Comparison of ENCODE assay signal across 8 cellular contexts in the genomic region with DNA sequence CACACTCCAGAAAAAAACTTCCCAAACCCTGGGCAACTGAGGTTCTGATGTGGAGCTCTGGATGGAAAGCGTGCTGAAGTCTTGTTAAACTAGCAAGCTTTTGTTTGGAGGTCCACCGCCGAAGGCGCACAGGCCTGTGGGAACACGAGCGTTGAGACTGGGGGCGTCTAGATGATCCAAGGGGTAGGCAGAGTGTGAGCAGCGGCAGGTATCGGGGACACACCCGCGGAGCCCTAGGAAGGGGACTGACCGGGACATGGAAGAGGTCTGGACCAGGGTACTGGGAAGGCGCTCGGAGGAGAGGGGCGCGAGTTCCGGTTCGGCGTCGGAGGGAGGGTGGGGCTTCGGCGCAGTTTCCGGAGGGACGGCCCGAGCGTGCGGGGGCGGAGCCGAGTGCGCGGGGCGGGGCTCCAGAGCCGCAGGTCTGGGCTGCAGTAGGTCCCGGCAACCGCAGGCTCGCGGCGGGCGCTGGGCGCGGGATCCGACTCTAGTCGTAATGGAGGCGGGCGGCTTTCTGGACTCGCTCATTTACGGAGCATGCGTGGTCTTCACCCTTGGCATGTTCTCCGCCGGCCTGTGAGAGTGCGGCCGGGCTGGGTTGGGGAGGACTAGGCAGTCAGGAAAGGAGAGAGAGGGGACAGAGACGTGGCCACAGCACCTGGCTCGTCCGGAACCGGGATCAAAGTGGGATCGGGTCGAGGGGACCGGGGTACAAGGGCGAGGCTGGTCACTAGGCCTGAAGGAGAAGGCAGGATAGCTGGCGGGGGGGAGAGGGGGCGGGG. TPM values are rescaled to one million over a fixed set of nuclear protein-coding genes. Genes with fewer than 3 reads are reported as not detected.
DNase-seq lines count a peak whose midpoint lies in the region; ATAC-seq and FAIRE-seq lines count a peak whose summit lies in the region.

A gene with protein sequence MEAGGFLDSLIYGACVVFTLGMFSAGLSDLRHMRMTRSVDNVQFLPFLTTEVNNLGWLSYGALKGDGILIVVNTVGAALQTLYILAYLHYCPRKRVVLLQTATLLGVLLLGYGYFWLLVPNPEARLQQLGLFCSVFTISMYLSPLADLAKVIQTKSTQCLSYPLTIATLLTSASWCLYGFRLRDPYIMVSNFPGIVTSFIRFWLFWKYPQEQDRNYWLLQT (plus strand): TSS at position 437 of the 782 bp plus-strand sequence. CDS start 60 bp downstream, at position 497.

- H3K27me3 ChIP-seq in effector memory CD4-positive, alpha-beta T cell (replicated peaks; ENCODE audit: control insufficient read depth, insufficient read depth, low read length, poor library complexity, severe bottlenecking), result no peaks in the 10 kb centered on the region
- peaks cover 0 to 8% of the 10 kb centered on the region in 2 experiments for H3K27me3 ChIP-seq in mesenchymal stem cell (ENCODE audit: control insufficient read depth in 1 of 2, insufficient read depth in 1 of 2, low read length in 2 of 2)

- H3K79me1 ChIP-seq in mesenchymal stem cell (replicated peaks; ENCODE audit: low read length, poor library complexity, severe bottlenecking), result peaks cover 12% of the 10 kb centered on the region

- peak; percentile 97 for DNase-seq in COLO668 (lab: John Stamatoyannopoulos, UW; ENCODE audit: unreplicated experiment)
- peak; percentile 73 for DNase-seq in HTR-8/SVneo (ENCODE audit: insufficient read length, low spot score)
- peak; percentile 80 for DNase-seq in NOMO-1 treated with DMSO at 0.1 percent for 48 hours (lab: John Stamatoyannopoulos, UW; ENCODE audit: unreplicated experiment)
- peak; percentile 85 to 92 (median 90) for DNase-seq in effector memory CD4-positive, alpha-beta T cell
- peak; percentile 97 for DNase-seq in mesenchymal stem cell
- DNase-seq in stimulated activated CD8-positive, alpha-beta memory T cell treated with anti-CD3 and anti-CD28 coated beads, Interleukin-12 subunit alpha, Interleukin-12 subunit beta, amount 100 ng/mL, for 24 hours (ENCODE audit: extremely low read depth), result peak; percentile 80

- under 1% methylated on average over 43 of the region's 62 CpGs for WGBS in mesenchymal stem cell

- POLR2A ChIA-PET in activated CD8-positive, alpha-beta memory T cell treated with anti-CD3 and anti-CD28 coated beads for 36 hours (lab: Charles Lee), result interaction anchor here (0.7 to 1.2 kb wide), 3 partner anchors 38 to 84 kb away, joined by 3 to 5 read pairs (median 4); a partner anchor contains a TSS

- peak within 1 kb of the TSS; percentile 79 for H4K8ac ChIP-seq in mesenchymal stem cell (ENCODE audit: low read length)

- no peak for FAIRE-seq in HTR-8/SVneo (lab: Jason Lieb, UNC)

- H2BK120ac ChIP-seq in mesenchymal stem cell (ENCODE audit: low read depth, low read length), result peak within 1 kb of the TSS; percentile 84

- H3K18ac ChIP-seq in mesenchymal stem cell (ENCODE audit: low read depth in 1 of 2, low read length in 2 of 2), result peak within 1 kb of the TSS; percentile 95 to 96

- peak within 1 kb of the TSS; percentile 19 for H2BK5ac ChIP-seq in mesenchymal stem cell (ENCODE audit: low read depth, low read length, poor library complexity, severe bottlenecking)

- H2BK12ac ChIP-seq in mesenchymal stem cell (ENCODE audit: low read length in 2 of 2), result peak within 1 kb of the TSS; percentile 28 to 42

- H3K14ac ChIP-seq in mesenchymal stem cell (ENCODE audit: low read length in 2 of 2), result peak within 1 kb of the TSS in 1 of 2 experiments; percentile 89

- H3K4ac ChIP-seq in mesenchymal stem cell (ENCODE audit: low read depth in 1 of 2, low read length in 2 of 2), result peak within 1 kb of the TSS; percentile 66 to 94

- H3K36me3 ChIP-seq in effector memory CD4-positive, alpha-beta T cell (ENCODE audit: control insufficient read depth, insufficient read depth, low read length), result no peaks in the 10 kb centered on the region
- peaks cover 15 to 26% of the 10 kb centered on the region in 2 experiments for H3K36me3 ChIP-seq in mesenchymal stem cell (ENCODE audit: control insufficient read depth in 1 of 2, insufficient read depth in 2 of 2, low read depth in 1 of 2, low read length in 2 of 2)

- H3K4me1 ChIP-seq in effector memory CD4-positive, alpha-beta T cell (ENCODE audit: control insufficient read depth, insufficient read depth, low read length, poor library complexity, severe bottlenecking), result peaks cover 28% of the 10 kb centered on the region
- H3K4me1 ChIP-seq in mesenchymal stem cell (ENCODE audit: control insufficient read depth, insufficient read depth, low read depth, low read length), result peaks cover 26% of the 10 kb centered on the region

- no peaks in the 10 kb centered on the region for H3K9me3 ChIP-seq in effector memory CD4-positive, alpha-beta T cell (ENCODE audit: control insufficient read depth, low read length)
- no peaks in the 10 kb centered on the region for H3K9me3 ChIP-seq in mesenchymal stem cell (ENCODE audit: control insufficient read depth, low read length)

- H3K27ac ChIP-seq in effector memory CD4-positive, alpha-beta T cell (ENCODE audit: insufficient read depth, low read length, poor library complexity, severe bottlenecking), result peak within 1 kb of the TSS; percentile 99
- H3K27ac ChIP-seq in mesenchymal stem cell (ENCODE audit: low read length, poor library complexity, severe bottlenecking), result peak within 1 kb of the TSS; percentile 99

- peak; percentile 60 for ATAC-seq in GM21367 (IDR thresholded peaks at IDR 0.05; ENCODE audit: unreplicated experiment)

- peak within 1 kb of the TSS; percentile 77 for H2BK15ac ChIP-seq in mesenchymal stem cell (ENCODE audit: low read depth, poor library complexity, severe bottlenecking)

- peak within 1 kb of the TSS; percentile 85 for H4K91ac ChIP-seq in mesenchymal stem cell (ENCODE audit: low read length)

- peak within 1 kb of the TSS; percentile 98 for H3K9ac ChIP-seq in mesenchymal stem cell (ENCODE audit: low read length)

- H3K23ac ChIP-seq in mesenchymal stem cell (ENCODE audit: low read length in 2 of 2), result peak within 1 kb of the TSS in 1 of 2 experiments; percentile 93

- H2AFZ ChIP-seq in mesenchymal stem cell (ENCODE audit: low read depth, low read length), result peak within 1 kb of the TSS; percentile 98

- H3K4me2 ChIP-seq in mesenchymal stem cell (ENCODE audit: low read length, poor library complexity, severe bottlenecking), result peak within 1 kb of the TSS; percentile 81

- peak within 1 kb of the TSS; percentile 89 for H3K4me3 ChIP-seq in effector memory CD4-positive, alpha-beta T cell (ENCODE audit: insufficient read depth, low read depth, low read length, poor library complexity, severe bottlenecking)
- H3K4me3 ChIP-seq in mesenchymal stem cell (ENCODE audit: insufficient read depth in 1 of 2, low read depth in 1 of 2, low read length in 2 of 2), result peak within 1 kb of the TSS; percentile 66 to 95

- CTCF ChIA-PET in activated CD8-positive, alpha-beta memory T cell treated with anti-CD3 and anti-CD28 coated beads for 36 hours (lab: Charles Lee), result interaction anchor here (1.0 to 4.0 kb wide), 6 partner anchors 32 to 58 kb away, joined by 5 to 16 read pairs (median 8); a partner anchor contains a TSS

- H2AK5ac ChIP-seq in mesenchymal stem cell (ENCODE audit: low read length, severe bottlenecking), result peak within 1 kb of the TSS; percentile 78

RNA-seq across cellular contexts. Expression of the gene that starts here (rescaled TPM):
- total RNA-seq in activated CD8-positive, alpha-beta memory T cell treated with anti-CD3 and anti-CD28 coated beads for 36 hours, result 10 to 100 TPM; 54.3 to 56.8 TPM
- 41.0 TPM for polyA plus RNA-seq in mesenchymal stem cell (2013, experiment 1 of 2)
- polyA plus RNA-seq in mesenchymal stem cell (2013, experiment 2 of 2), result 42.4 TPM

Comparison
In these comparisons a context has a peak if more than half of its experiments do, and no peak if none do; other contexts are left out.
1. Peak in every context shown above with its lines: DNase-seq, ATAC-seq, H3K4me3 ChIP-seq and H3K27ac ChIP-seq.